In genomic region chr2:198314559-198315153, GRCh38 we compare ENCODE assay signal across 8 cellular contexts.
DNase-seq lines count a peak whose midpoint lies in the region; ATAC-seq, FAIRE-seq and TF ChIP-seq lines count a peak whose summit lies in the region.

No MANE protein-coding gene starts in this region.

- DNase-seq in AML-193 (lab: John Stamatoyannopoulos, UW), result peak; percentile 68 to 70
- no peak for DNase-seq in GM18507 (ENCODE audit: extremely low spot score, insufficient read length, low read depth)
- DNase-seq in LoVo (ENCODE audit: low spot score), result peak; percentile 64
- DNase-seq in SIG-M5 (lab: John Stamatoyannopoulos, UW), result peak; percentile 13
- DNase-seq in esophagus squamous epithelium (lab: John Stamatoyannopoulos, UW), result no peak
- DNase-seq in pancreas, result no peak
- no peak for DNase-seq in germinal center (ENCODE audit: low spot score)
- DNase-seq in stimulated activated CD4-positive, alpha-beta T cell treated with anti-CD3 and anti-CD28 coated beads, Interleukin-2, amount 100 ng/mL, for 24 hours, result no peak

- H3K27me3 ChIP-seq in esophagus squamous epithelium, result peaks cover 0 to 51% (median 0%) of the 10 kb centered on the region in 4 donors
- peaks cover 0 to 27% (median 7%) of the 10 kb centered on the region in 4 donors for H3K27me3 ChIP-seq in pancreas

- H3K4me3 ChIP-seq in esophagus squamous epithelium (no peak overlapping the region), pancreas (no peak overlapping the region)

- FAIRE-seq in GM18507 (lab: Jason Lieb, UNC) (peak; percentile 72), pancreas (lab: Jason Lieb, UNC) (peak; percentile 80)

- H3K9me3 ChIP-seq in esophagus squamous epithelium (no peaks in the 10 kb centered on the region), pancreas (no peaks in the 10 kb centered on the region)

- peak in 4 of 6 experiments; percentile 26 to 57 (median 40) for TF ChIP-seq CTCF in esophagus squamous epithelium (IDR thresholded peaks at IDR 0.05)
- peak in 2 of 4 donors; percentile 37 to 38 for TF ChIP-seq CTCF in pancreas (IDR thresholded peaks at IDR 0.05)

- H3K36me3 ChIP-seq in esophagus squamous epithelium, result no peaks in the 10 kb centered on the region
- H3K36me3 ChIP-seq in pancreas, result no peaks in the 10 kb centered on the region

- H3K4me1 ChIP-seq in esophagus squamous epithelium (peaks cover 0 to 3% (median 0%) of the 10 kb centered on the region in 3 donors), pancreas (no peaks in the 10 kb centered on the region)

- no peak overlapping the region for H3K27ac ChIP-seq in esophagus squamous epithelium
- no peak overlapping the region for H3K27ac ChIP-seq in pancreas

- intact Hi-C loops in esophagus squamous epithelium (cut with DNase I), result no loop called here
- intact Hi-C loops in pancreas (cut with DNase I), result loop anchor here in 2 of 3 donors (5.0 to 10.0 kb wide), 2 partner anchors 1170 to 1423 kb away; no protein-coding TSS in a partner anchor

- TF ChIP-seq POLR2A in esophagus squamous epithelium (IDR thresholded peaks at IDR 0.05), result no peak

- WGBS in esophagus squamous epithelium, 2 donors, result 5 to 7% methylated on average over 8 of the region's 8 CpGs
- 3 to 8% methylated on average over 8 of the region's 8 CpGs for WGBS in pancreas, 2 donors

- ATAC-seq in pancreas, result peak in 3 of 4 donors; percentile 47 to 69 (median 68)

Comparison
In these comparisons a context has a peak if more than half of its experiments do, and no peak if none do; other contexts are left out.
1. DNase-seq: peak in AML-193 (2 of 2), LoVo (single experiment) and SIG-M5 (single experiment); none in GM18507 (single experiment), esophagus squamous epithelium (single experiment), pancreas (0 of 6), germinal center (single experiment) and stimulated activated CD4-positive, alpha-beta T cell treated with anti-CD3 and anti-CD28 coated beads, Interleukin-2, amount 100 ng/mL, for 24 hours (0 of 2).